In genomic region chr1:27521336-27522147, GRCh38 we compare ENCODE assay signal across 9 cellular contexts. TPM values are rescaled to one million over a fixed set of nuclear protein-coding genes. Genes with fewer than 3 reads are reported as not detected.
DNase-seq lines count a peak whose midpoint lies in the region; ATAC-seq and TF ChIP-seq lines count a peak whose summit lies in the region.
"Had no signal": no experiment of that assay in that cellular context is flagged by ENCODE, and none has a peak within 500 bp of the region (broad histone marks: within the 10 kb centered on the region; RNA-seq: fewer than 3 reads in every experiment).

No MANE protein-coding gene starts in this region.

- no peak overlapping the region for H2AFZ ChIP-seq in PC-9

- H4K20me1 ChIP-seq in PC-9 (ENCODE audit: insufficient read depth): no peaks in the 10 kb centered on the region

- peaks cover 60% of the 10 kb centered on the region for H3K4me1 Mint-ChIP-seq in activated CD4-positive, alpha-beta memory T cell treated with anti-CD3 and anti-CD28 coated beads for 36 hours (ENCODE audit: low read depth)

- intact Hi-C loops in activated CD4-positive, alpha-beta memory T cell treated with anti-CD3 and anti-CD28 coated beads for 36 hours (cut with micrococcal nuclease): loop anchor here (1.0 to 5.0 kb wide), 5 partner anchors 31 to 119 kb away; partner anchors contain the start of gene WASF2
- intact Hi-C loops in posterior vena cava (cut with DNase I) (no loop called here), PC-9 (cut with micrococcal nuclease; ENCODE audit: unreplicated experiment) (no loop called here)

- peak overlapping the region; percentile 88 for H3K27ac Mint-ChIP-seq in activated CD4-positive, alpha-beta memory T cell treated with anti-CD3 and anti-CD28 coated beads for 36 hours

- no peaks in the 10 kb centered on the region for H3K27me3 ChIP-seq in PC-9 (ENCODE audit: insufficient read depth, low read depth)

- no peaks in the 10 kb centered on the region for H3K79me2 ChIP-seq in PC-9 (ENCODE audit: low read depth)

- peaks cover 4% of the 10 kb centered on the region; the same call in 1 of the 2 replicates for H3F3A ChIP-seq in PC-9 (ENCODE audit: insufficient read depth, low read depth)

- peak overlapping the region; percentile 88 for H3K4me3 Mint-ChIP-seq in activated CD4-positive, alpha-beta memory T cell treated with anti-CD3 and anti-CD28 coated beads for 36 hours

- H3K36me3 ChIP-seq in PC-9 (ENCODE audit: low read depth): no peaks in the 10 kb centered on the region

- CTCF ChIA-PET in activated CD4-positive, alpha-beta memory T cell treated with anti-CD3 and anti-CD28 coated beads for 36 hours (lab: Charles Lee): interaction anchor here (0.6 to 1.9 kb wide), 5 partner anchors 12 to 105 kb away, joined by 3 to 5 read pairs (median 4); no protein-coding TSS in a partner anchor
- CTCF ChIA-PET in PC-9 (lab: Charles Lee): no interaction called here

- no peak overlapping the region for H3K4me3 ChIP-seq in PC-9

- ATAC-seq in HG03342 (IDR thresholded peaks at IDR 0.05; ENCODE audit: unreplicated experiment) (no peak), GM18502 (IDR thresholded peaks at IDR 0.05; ENCODE audit: poor library complexity, unreplicated experiment) (no peak)

- H3K4me1 ChIP-seq in PC-9 (replicated peaks; ENCODE audit: insufficient read depth): peaks cover 21% of the 10 kb centered on the region

- H3K27me3 Mint-ChIP-seq in activated CD4-positive, alpha-beta memory T cell treated with anti-CD3 and anti-CD28 coated beads for 36 hours: no peaks in the 10 kb centered on the region

- POLR2A ChIA-PET in activated CD4-positive, alpha-beta memory T cell treated with anti-CD3 and anti-CD28 coated beads for 36 hours (lab: Charles Lee): interaction anchor here (1.0 to 3.5 kb wide), 4 partner anchors 16 to 142 kb away, joined by 3 to 21 read pairs (median 6); partner anchors contain the start of genes AHDC1 and WASF2
- POLR2A ChIA-PET in PC-9 (lab: Charles Lee; ENCODE audit: unreplicated experiment): no interaction called here

- no TSS peak for BruUV-seq in PC-9 (replicated peaks; lab: Mats Ljungman, UMichigan)

- no peaks in the 10 kb centered on the region for H3K9me2 ChIP-seq in PC-9 (ENCODE audit: insufficient read depth)

- peak; percentile 54 for DNase-seq in CD1c-positive myeloid dendritic cell (ENCODE audit: extremely low spot score)
- peak; percentile 68 for DNase-seq in activated CD4-positive, alpha-beta memory T cell treated with anti-CD3 and anti-CD28 coated beads for 36 hours
- DNase-seq in effector CD8-positive, alpha-beta T cell (lab: John Stamatoyannopoulos, UW): peak; percentile 25
- DNase-seq in posterior vena cava (ENCODE audit: low spot score): peak; percentile 85
- DNase-seq in DMS79 treated with DMSO at 0.1 percent for 48 hours (lab: John Stamatoyannopoulos, UW): no peak
- DNase-seq in PC-9: no peak

- no peaks in the 10 kb centered on the region for H3K9me3 Mint-ChIP-seq in activated CD4-positive, alpha-beta memory T cell treated with anti-CD3 and anti-CD28 coated beads for 36 hours

- no peak overlapping the region for H3K4me2 ChIP-seq in PC-9

- no peak overlapping the region for H3K27ac ChIP-seq in PC-9
- H3K27ac ChIP-seq: C4-2B had no signal

- H3K9me3 ChIP-seq in PC-9 (ENCODE audit: insufficient read depth, low read depth): no peaks in the 10 kb centered on the region

- no peaks in the 10 kb centered on the region for H3K36me3 Mint-ChIP-seq in activated CD4-positive, alpha-beta memory T cell treated with anti-CD3 and anti-CD28 coated beads for 36 hours

- no peak for TF ChIP-seq CTCF in PC-9 (conservative IDR thresholded peaks at IDR 0.05)

RNA-seq across cellular contexts. Expression of gene WASF2, which starts 31.6 kb away (rescaled TPM):
- total RNA-seq in activated CD4-positive, alpha-beta memory T cell treated with anti-CD3 and anti-CD28 coated beads for 36 hours: 100 to 1,000 TPM; 109 to 110 TPM
- 100 to 1,000 TPM; 154 to 155 TPM for total RNA-seq in posterior vena cava
- total RNA-seq in PC-9 (2021): 96.5 and 134 TPM in 2 replicates

Comparison
In these comparisons a context has a peak if more than half of its experiments do, and no peak if none do; other contexts are left out.
1. DNase-seq: peak in CD1c-positive myeloid dendritic cell (single experiment), activated CD4-positive, alpha-beta memory T cell treated with anti-CD3 and anti-CD28 coated beads for 36 hours (single experiment), effector CD8-positive, alpha-beta T cell (single experiment) and posterior vena cava (single experiment); none in DMS79 treated with DMSO at 0.1 percent for 48 hours (single experiment) and PC-9 (0 of 2).